Comparison of ENCODE assay signal across 8 cellular contexts in the genomic region with DNA sequence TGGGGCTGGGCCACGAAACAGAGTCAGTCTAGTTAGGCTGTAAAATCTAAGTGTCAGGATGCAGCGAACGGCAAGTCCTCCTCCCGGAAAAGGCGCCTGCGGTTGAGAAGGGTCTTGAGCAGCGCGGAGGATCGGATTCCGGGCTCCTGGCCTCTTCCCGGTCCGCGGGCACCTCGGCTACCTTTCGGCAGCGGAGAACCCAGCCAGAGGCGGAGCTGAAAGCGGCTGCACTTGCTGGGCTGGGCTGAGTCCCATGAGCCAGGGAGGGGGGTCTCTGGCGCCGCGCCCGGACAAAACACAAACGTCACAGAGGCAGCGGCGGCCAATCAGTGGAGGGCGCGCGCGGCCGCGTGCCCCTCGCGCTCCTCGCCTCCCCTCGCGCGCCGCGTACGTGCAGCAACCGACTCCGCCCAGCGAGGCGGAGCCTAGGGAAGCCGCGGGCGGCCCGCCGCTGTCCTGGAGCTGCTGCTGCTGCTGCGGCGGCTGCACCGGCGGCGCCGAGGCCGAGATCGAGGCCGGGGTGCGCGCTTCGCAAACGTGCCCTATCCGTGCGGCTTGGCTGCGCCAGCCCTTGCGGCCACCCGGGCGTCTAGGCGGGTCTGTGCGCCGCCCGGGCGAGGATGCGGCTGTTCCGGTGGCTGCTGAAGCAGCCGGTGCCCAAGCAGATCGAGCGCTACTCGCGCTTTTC. TPM values are rescaled to one million over a fixed set of nuclear protein-coding genes. Genes with fewer than 3 reads are reported as not detected.
DNase-seq lines count a peak whose midpoint lies in the region; ATAC-seq, FAIRE-seq and TF ChIP-seq lines count a peak whose summit lies in the region.

A gene (plus strand): TSS at position 451 of the 688 bp plus-strand sequence. CDS start 170 bp downstream, at position 621.

- H3K79me2 ChIP-seq in keratinocyte (ENCODE audit: control insufficient read depth, insufficient read depth, low read length), result no peaks in the 10 kb centered on the region

- DNase-seq in AG09309 (ENCODE audit: low read depth), result peak; percentile 8
- DNase-seq in NCI-H345 (lab: John Stamatoyannopoulos, UW), result peak; percentile 94
- peak; percentile 54 to 78 (median 70) for DNase-seq in activated CD4-positive, CD25-positive, alpha-beta regulatory T cell (lab: John Stamatoyannopoulos, UW)
- peak; percentile 90 for DNase-seq in central memory CD4-positive, alpha-beta T cell
- peak; percentile 4 for DNase-seq in keratinocyte (ENCODE audit: low read depth, low spot score)
- DNase-seq in stimulated activated CD4-positive, alpha-beta T cell treated with anti-CD3 and anti-CD28 coated beads, Interleukin-12 subunit alpha, Interleukin-12 subunit beta, amount 100 ng/mL, for 48 hours (ENCODE audit: low read depth in 2 of 3, low spot score in 1 of 3), result peak; percentile 60 to 77 (median 69)

- H3K4me1 ChIP-seq in keratinocyte (ENCODE audit: control insufficient read depth, extremely low read depth, insufficient read depth, low read length), result peaks cover 2% of the 10 kb centered on the region

- no peaks in the 10 kb centered on the region for H3K9me1 ChIP-seq in keratinocyte (ENCODE audit: control insufficient read depth, extremely low read depth, insufficient read depth, low read length)

- dilution Hi-C loops in keratinocyte (cut with MboI; ENCODE audit: extremely low pct_ligation_motif_present, low sequenced_read_pairs), result no loop called here

- peak within 1 kb of the TSS; percentile 63 for H3K4me3 ChIP-seq in AG09309 (ENCODE audit: control insufficient read depth, low read depth, low read length)
- H3K4me3 ChIP-seq in keratinocyte (ENCODE audit: control insufficient read depth in 2 of 3, extremely low read depth in 1 of 3, insufficient read depth in 2 of 3, low read depth in 1 of 3, low read length in 3 of 3), result peak within 1 kb of the TSS; percentile 50 to 68 (median 59)

- ATAC-seq in GM19025 (IDR thresholded peaks at IDR 0.05; ENCODE audit: low read depth, unreplicated experiment), result peak; percentile 97
- ATAC-seq in HG03280 (IDR thresholded peaks at IDR 0.05; ENCODE audit: unreplicated experiment), result peak; percentile 97

- H3K9me3 ChIP-seq in keratinocyte (ENCODE audit: control insufficient read depth, low read depth, low read length), result no peaks in the 10 kb centered on the region

- H3K27ac ChIP-seq in keratinocyte (ENCODE audit: control insufficient read depth, insufficient read depth, low read length), result peak within 1 kb of the TSS; percentile 61

- H3K27me3 ChIP-seq in keratinocyte (ENCODE audit: control insufficient read depth, extremely low read depth, insufficient read depth, low read length), result no peaks in the 10 kb centered on the region

- peak within 1 kb of the TSS; percentile 67 for H3K4me2 ChIP-seq in keratinocyte (ENCODE audit: control insufficient read depth, extremely low read depth, insufficient read depth, low read depth, low read length)

- FAIRE-seq in keratinocyte (lab: Jason Lieb, UNC), result no peak

- H3K36me3 ChIP-seq in keratinocyte (ENCODE audit: control insufficient read depth in 2 of 2, extremely low read depth in 1 of 2, insufficient read depth in 2 of 2, low read length in 2 of 2), result no peaks in the 10 kb centered on the region

- H2AFZ ChIP-seq in keratinocyte (ENCODE audit: control insufficient read depth, low read length), result peak within 1 kb of the TSS; percentile 83

- H3K9ac ChIP-seq in keratinocyte (ENCODE audit: control insufficient read depth, extremely low read depth, insufficient read depth, low read length), result peak within 1 kb of the TSS; percentile 73

- no peak for TF ChIP-seq CTCF in AG09309 (IDR thresholded peaks at IDR 0.05; ENCODE audit: control insufficient read depth, insufficient read depth, low read depth, low read length, missing control alignments)
- no peak for TF ChIP-seq CTCF in keratinocyte (optimal IDR thresholded peaks at IDR 0.05 in 1 of 3, IDR thresholded peaks at IDR 0.05 in 1 of 3, conservative IDR thresholded peaks at IDR 0.05 in 1 of 3; ENCODE audit: extremely low read depth in 1 of 3, insufficient read depth in 2 of 3, low read length in 3 of 3)

- H4K20me1 ChIP-seq in keratinocyte (ENCODE audit: control insufficient read depth, extremely low read depth, insufficient read depth, low read length), result no peaks in the 10 kb centered on the region

RNA-seq across cellular contexts. Expression of the gene that starts here (rescaled TPM):
- 5.0 to 8.0 TPM (median 6.8 TPM) in 3 replicates for polyA plus RNA-seq in keratinocyte
- 1.9 TPM for polyA plus RNA-seq in keratinocyte (2011; ENCODE audit: low read depth)
- 4.1 and 7.3 TPM in 2 replicates for polyA plus RNA-seq in keratinocyte (2011; cell fraction: cytosol; rRNA removed)
- polyA plus RNA-seq in keratinocyte (2011; cell fraction: nucleus; rRNA removed), result 4.4 and 4.5 TPM in 2 replicates
- 1.9 and 4.4 TPM in 2 replicates for polyA plus RNA-seq in keratinocyte (2012; ENCODE audit: low replicate concordance)
- polyA minus RNA-seq in keratinocyte, result 8.5 to 22.1 TPM (median 17.1 TPM) in 3 replicates
- polyA minus RNA-seq in keratinocyte (2011; cell fraction: cytosol; rRNA and poly(A)+ RNA removed), result 8.4 TPM
- 6.4 and 17.3 TPM in 2 replicates for polyA minus RNA-seq in keratinocyte (2011; cell fraction: nucleus; rRNA and poly(A)+ RNA removed)

Comparison
In these comparisons a context has a peak if more than half of its experiments do, and no peak if none do; other contexts are left out.
1. Peak in every context shown above with its lines: DNase-seq, ATAC-seq, H3K4me3 ChIP-seq and H3K27ac ChIP-seq.
2. DNase-seq: peak in every context shown above with its lines; median percentile 94 in NCI-H345; 90 in central memory CD4-positive, alpha-beta T cell; 70 in activated CD4-positive, CD25-positive, alpha-beta regulatory T cell; 69 in stimulated activated CD4-positive, alpha-beta T cell treated with anti-CD3 and anti-CD28 coated beads, Interleukin-12 subunit alpha, Interleukin-12 subunit beta, amount 100 ng/mL, for 48 hours; 8 in AG09309; 4 in keratinocyte.